In the genomic region with DNA sequence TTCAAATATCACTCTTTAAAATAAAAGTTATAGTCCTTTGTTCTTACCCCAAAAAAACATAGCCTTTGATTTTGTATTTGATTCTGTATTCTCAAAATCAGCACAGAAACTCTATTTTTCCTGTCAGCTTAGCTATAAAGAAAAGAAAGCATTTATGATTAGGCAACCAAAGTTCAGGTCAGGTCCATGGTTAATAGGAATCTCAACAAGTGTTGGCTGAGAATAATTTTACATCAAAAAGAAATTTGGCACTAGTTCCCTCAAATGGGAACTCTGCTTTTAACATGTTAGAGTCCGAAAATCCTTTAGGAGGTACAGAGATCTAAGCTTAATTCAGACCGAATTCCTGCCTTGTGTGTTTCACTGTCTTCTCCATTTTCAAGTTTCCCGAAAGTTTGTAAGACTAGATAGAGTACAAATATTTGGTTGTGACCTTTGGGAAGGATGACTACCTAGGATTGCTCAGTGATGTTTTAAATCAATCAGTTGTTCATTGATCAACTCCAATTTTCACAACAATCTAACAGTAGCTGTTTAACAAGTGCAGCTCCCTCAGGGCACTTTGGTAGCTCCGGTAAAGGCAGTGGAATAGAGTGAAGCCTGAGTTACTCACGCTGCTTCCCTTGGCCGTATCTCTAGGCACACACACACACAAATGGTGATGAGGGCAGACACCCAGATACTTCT, we compare ENCODE assay signal across 1 cellular context.
TF ChIP-seq lines count a peak whose summit lies in the region.

No MANE protein-coding gene starts in this region.

TF ChIP-seq in H1, 55 proteins besides CTCF, POLR2A, EP300 and RAD21 (continued from another document):
- TF ChIP-seq, protein P1, sequence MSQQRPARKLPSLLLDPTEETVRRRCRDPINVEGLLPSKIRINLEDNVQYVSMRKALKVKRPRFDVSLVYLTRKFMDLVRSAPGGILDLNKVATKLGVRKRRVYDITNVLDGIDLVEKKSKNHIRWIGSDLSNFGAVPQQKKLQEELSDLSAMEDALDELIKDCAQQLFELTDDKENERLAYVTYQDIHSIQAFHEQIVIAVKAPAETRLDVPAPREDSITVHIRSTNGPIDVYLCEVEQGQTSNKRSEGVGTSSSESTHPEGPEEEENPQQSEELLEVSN (IDR thresholded peaks at IDR 0.05) = no peak
- TF ChIP-seq CEBPB (IDR thresholded peaks at IDR 0.05; ENCODE audit: low read depth, low read length) (no peak), SUZ12 (IDR thresholded peaks at IDR 0.05; ENCODE audit: low read length) (no peak), NANOG (IDR thresholded peaks at IDR 0.05; ENCODE audit: insufficient read depth, low read depth, low read length, poor library complexity, severe bottlenecking) (no peak), SP4 (IDR thresholded peaks at IDR 0.05; ENCODE audit: low read length) (no peak), TBP (IDR thresholded peaks at IDR 0.05; ENCODE audit: low read depth, low read length) (no peak), JUN (IDR thresholded peaks at IDR 0.05; ENCODE audit: low read depth, low read length) (no peak)
